Comparison of ENCODE assay signal across 9 cellular contexts in the genomic region with DNA sequence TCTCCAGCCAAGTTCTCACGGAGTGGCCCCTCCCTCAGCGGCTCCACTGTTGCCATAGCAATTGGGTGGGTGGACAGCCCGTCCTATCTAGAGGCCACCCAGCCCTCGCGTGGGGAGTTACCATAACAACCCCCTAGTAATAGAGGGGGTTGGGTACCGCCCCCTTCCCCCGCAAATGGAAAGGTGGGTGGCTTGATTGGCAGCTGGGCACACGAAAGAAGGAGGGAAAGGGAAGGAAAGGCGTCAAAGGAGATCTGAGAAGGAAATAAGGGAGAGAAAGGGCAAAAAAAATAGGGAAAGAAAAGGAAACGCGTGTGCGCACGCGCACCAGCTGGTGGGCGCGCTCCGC. TPM values are rescaled to one million over a fixed set of nuclear protein-coding genes. Genes with fewer than 3 reads are reported as not detected.
A peak's percentile ranks its signal among the peaks of the same experiment; 100 is the strongest.
DNase-seq lines count a peak whose midpoint lies in the region; ATAC-seq and TF ChIP-seq lines count a peak whose summit lies in the region.
"Not testable (repeated sequence)": the region's sequence is repeated elsewhere in the genome, so short reads cannot be mapped to it uniquely, and the experiment has no call there.
"Had no signal": no experiment of that assay in that cellular context is flagged by ENCODE, and none has a peak within 500 bp of the region (broad histone marks: within the 10 kb centered on the region; RNA-seq: fewer than 3 reads in every experiment).

No MANE protein-coding gene starts in this region.

- not testable (repeated sequence) for DNase-seq in RWPE2 (ENCODE audit: low spot score); fibroblast of pulmonary artery (ENCODE audit: low read depth); spleen

- peak overlapping the region; percentile 90 for H3K9ac ChIP-seq in BLaER1

- 0 to 2% (median 0%) methylated on average over 8 to 14 of the region's 17 CpGs for WGBS in spleen, 5 donors

- not testable (repeated sequence) for H3K27me3 ChIP-seq in BLaER1; RWPE2 (ENCODE audit: insufficient read depth, poor library complexity, severe bottlenecking); mononuclear cell (ENCODE audit: insufficient read depth, low read length); spleen (replicated peaks in 1 of 7)

- H3K4me3 ChIP-seq in BLaER1 (peak overlapping the region; percentile 98), RWPE2 (ENCODE audit: severe bottlenecking) (peak overlapping the region; percentile 87), fibroblast of pulmonary artery (replicated peaks; ENCODE audit: low read depth, low read length) (peak overlapping the region; percentile 85), mononuclear cell (ENCODE audit: low read length) (peak overlapping the region; percentile 78), spleen (peak overlapping the region; percentile 59 to 97 (median 94))

- H3K27ac ChIP-seq in BLaER1 (peak overlapping the region; percentile 85), RWPE2 (ENCODE audit: poor library complexity, severe bottlenecking) (peak overlapping the region; percentile 82), angular gyrus (ENCODE audit: low read depth, low read length) (peak overlapping the region; percentile 94), spleen (peak overlapping the region; percentile 82 to 96 (median 92))

- H3K4me1 ChIP-seq in BLaER1 (peaks cover 26% of the 10 kb centered on the region), mononuclear cell (ENCODE audit: insufficient read depth, low read length) (peaks cover 30% of the 10 kb centered on the region), spleen (peaks cover 25 to 45% (median 37%) of the 10 kb centered on the region in 6 donors)
- not testable (repeated sequence) for H3K4me1 ChIP-seq in RWPE2 (ENCODE audit: insufficient read depth, poor library complexity, severe bottlenecking)

- intact Hi-C loops in spleen (cut with DNase I; ENCODE audit: low total_unique reads), result not testable (repeated sequence)

- H3K9me3 ChIP-seq in BLaER1; RWPE2 (ENCODE audit: severe bottlenecking); mononuclear cell (ENCODE audit: low read depth, low read length); spleen: not testable (repeated sequence)

- ATAC-seq in GM21381 (IDR thresholded peaks at IDR 0.05; ENCODE audit: unreplicated experiment) (peak; percentile 13), HG03066 (IDR thresholded peaks at IDR 0.05; ENCODE audit: low read depth, unreplicated experiment) (peak; percentile 20)
- not testable (repeated sequence) for ATAC-seq in RWPE2 (ENCODE audit: low read depth)

- H4K20me1 ChIP-seq in BLaER1, result peaks cover 40% of the 10 kb centered on the region

- not testable (repeated sequence) for TF ChIP-seq POLR2A in spleen (IDR thresholded peaks at IDR 0.05)

- TF ChIP-seq CTCF in RWPE2 (IDR thresholded peaks at IDR 0.05; ENCODE audit: poor library complexity, severe bottlenecking); fibroblast of pulmonary artery (IDR thresholded peaks at IDR 0.05; ENCODE audit: low read length, missing control alignments); spleen (IDR thresholded peaks at IDR 0.05 in 8 of 11, conservative IDR thresholded peaks at IDR 0.05 in 3 of 11): not testable (repeated sequence)

- H3K4me2 ChIP-seq in BLaER1, result peak overlapping the region; percentile 96

- H3K36me3 ChIP-seq in BLaER1, spleen: not testable (repeated sequence)
- H3K36me3 ChIP-seq in RWPE2 (ENCODE audit: low read depth), result peaks cover 22% of the 10 kb centered on the region

RNA-seq across cellular contexts. Expression of a gene that starts 0.3 kb away (rescaled TPM):
- total RNA-seq in mononuclear cell (68.8 TPM), spleen (100 to 1,000 TPM in 3 of 7 donors, 10 to 100 TPM in 4; 59.9 to 129 (median 92.2) TPM)
- polyA plus RNA-seq in spleen, result 10 to 100 TPM; 15.9 to 52.4 (median 28.4) TPM

RNA-seq across cellular contexts. Expression of a gene that starts 25.9 kb away (rescaled TPM):
- total RNA-seq in mononuclear cell, result 7.9 TPM
- total RNA-seq in spleen, result 10 to 100 TPM; 19.5 to 42.0 (median 37.4) TPM
- polyA plus RNA-seq in spleen, result 10 to 100 TPM in 2 of 3 donors, 1 to 10 TPM in 1; 6.0 to 14.1 (median 13.6) TPM

RNA-seq across cellular contexts. Expression of a gene that starts 36.8 kb away (rescaled TPM):
- total RNA-seq in mononuclear cell (41.5 TPM), spleen (100 to 1,000 TPM in 1 of 7 donors, 10 to 100 TPM in 6; 72.9 to 143 (median 84.0) TPM)
- polyA plus RNA-seq in spleen, result 100 to 1,000 TPM; 106 to 161 (median 124) TPM

RNA-seq across cellular contexts. Expression of a gene that starts 44.0 kb away (rescaled TPM):
- total RNA-seq in mononuclear cell, result not detected
- not detected for total RNA-seq in spleen
- polyA plus RNA-seq in spleen, result under 1 TPM in 1 of 3 donors, not detected in 2; 0.06 TPM
- total RNA-seq: subcutaneous adipose tissue had no signal
